ENCODE assay signal across 9 cellular contexts in genomic region chr14:64891839-64892375, GRCh38. TPM values are rescaled to one million over a fixed set of nuclear protein-coding genes. Genes with fewer than 3 reads are reported as not detected.
DNase-seq lines count a peak whose midpoint lies in the region; ATAC-seq, FAIRE-seq and TF ChIP-seq lines count a peak whose summit lies in the region.
"Had no signal": no experiment of that assay in that cellular context is flagged by ENCODE, and none has a peak within 500 bp of the region (broad histone marks: within the 10 kb centered on the region; RNA-seq: fewer than 3 reads in every experiment).

No MANE protein-coding gene starts in this region.

- ATAC-seq in HG02981 (IDR thresholded peaks at IDR 0.05; ENCODE audit: unreplicated experiment) (peak; percentile 61), GM12878 (peak; percentile 91), GM19467 (IDR thresholded peaks at IDR 0.05; ENCODE audit: unreplicated experiment) (no peak)

- H3K27me3 ChIP-seq in GM12878 (replicated peaks in 1 of 2; ENCODE audit: control insufficient read depth in 2 of 2, insufficient read depth in 2 of 2, low read length in 1 of 2) (0 out of 4 replicates have a peak, but pooled peaks cover 0 to 4% of the 10 kb centered on the region in 2 experiments), stomach (peaks cover 0 to 19% (median 0%) of the 10 kb centered on the region in 3 donors)

- CTCF ChIA-PET in GM12878 (lab: Yijun Ruan, JAX): interaction anchor here (0.8 to 5.8 kb wide), 46 partner anchors 9 to 588 kb away, joined by 3 to 111 read pairs (median 8); partner anchors contain the start of genes CHURC1 and SPTB

- TF ChIP-seq CTCF in GM12878 (IDR thresholded peaks at IDR 0.05 in 2 of 3, conservative IDR thresholded peaks at IDR 0.05 in 1 of 3; ENCODE audit: control insufficient read depth in 2 of 3, extremely low read depth in 1 of 3, insufficient read depth in 1 of 3, low read depth in 3 of 3, low read length in 3 of 3): peak; percentile 42 to 77 (median 62); a peak in 5 of 6 replicates
- peak in 4 of 7 experiments; percentile 28 to 50 (median 34) for TF ChIP-seq CTCF in stomach (IDR thresholded peaks at IDR 0.05)

- 26% methylated on average over 2 of the region's 2 CpGs for WGBS in GM12878 (ENCODE audit: insufficient coverage, insufficient replicate concordance, low lambda C conversion rate, missing lambda C conversion rate)
- WGBS in stomach, 5 donors: 40 to 49% (median 44%) methylated on average over 2 of the region's 2 CpGs

- TF ChIP-seq EP300 in GM12878 (IDR thresholded peaks at IDR 0.05; ENCODE audit: borderline replicate concordance in 1 of 2, control insufficient read depth in 1 of 2, low read depth in 2 of 2, low read length in 2 of 2) (no peak), stomach (IDR thresholded peaks at IDR 0.05) (no peak)

- H3K79me2 ChIP-seq in GM12878 (ENCODE audit: control insufficient read depth, insufficient read depth, low read length): no peaks in the 10 kb centered on the region

- in situ Hi-C loops in GM12878 (cut with MboI): loop anchor here (25.0 kb wide), 1 partner anchor 530 kb away; no protein-coding TSS in a partner anchor

- no peak overlapping the region for H3K9ac ChIP-seq in GM12878 (ENCODE audit: control insufficient read depth, insufficient read depth, low read length)

- H3K9me3 ChIP-seq in GM12878 (replicated peaks; ENCODE audit: control insufficient read depth, insufficient read depth, low read length): no peaks in the 10 kb centered on the region
- H3K9me3 ChIP-seq in stomach: no peaks in the 10 kb centered on the region

- H3K27ac ChIP-seq in GM12878 (ENCODE audit: control insufficient read depth, insufficient read depth) (no peak overlapping the region), stomach (no peak overlapping the region)

- POLR2A ChIA-PET in GM12878 (lab: Charles Lee): no interaction called here

- TF ChIP-seq RAD21 in GM12878 (IDR thresholded peaks at IDR 0.05; ENCODE audit: insufficient read depth, low read depth, low read length): peak; percentile 81

- SMC1A ChIA-PET in GM12878 (lab: Charles Lee; ENCODE audit: uncharacterized antibody, unreplicated experiment): interaction anchor here (0.7 to 6.5 kb wide), 34 partner anchors 8 to 548 kb away, joined by 3 to 88 read pairs (median 5); partner anchors contain the start of gene FNTB

- TF ChIP-seq POLR2A in GM12878 (IDR thresholded peaks at IDR 0.05; ENCODE audit: low read depth, low read length): no peak
- no peak for TF ChIP-seq POLR2A in stomach (IDR thresholded peaks at IDR 0.05)

- RAD21 ChIA-PET in GM12878 (lab: Charles Lee; ENCODE audit: unreplicated experiment): interaction anchor here (0.6 to 5.6 kb wide), 35 partner anchors 10 to 897 kb away, joined by 3 to 87 read pairs (median 4); partner anchors contain the start of genes CHURC1, FNTB and SPTB

- H3K4me3 ChIP-seq in GM12878: no peak overlapping the region
- H3K4me3 ChIP-seq in stomach: no peak overlapping the region

- no TSS peak for BruUV-seq in GM12878 (replicated peaks; lab: Mats Ljungman, UMichigan)

- DNase-seq in activated T-cell treated with anti-CD3 and anti-CD28 coated beads for 24 hours (ENCODE audit: low read depth) (peak; percentile 15), NCI-H526 (lab: John Stamatoyannopoulos, UW) (peak; percentile 44 to 72), GM12878 (ENCODE audit: low read depth, low spot score) (peak; percentile 36), inferior parietal cortex (ENCODE audit: extremely low spot score) (peak; percentile 76), stomach (no peak)
- no peak for DNase-seq in activated T-cell treated with anti-CD3 and anti-CD28 coated beads, Interleukin-2, amount 50 U/mL, for 1 hour

- H3K4me1 ChIP-seq in GM12878 (ENCODE audit: control insufficient read depth, insufficient read depth, low read length): no peaks in the 10 kb centered on the region
- no peaks in the 10 kb centered on the region for H3K4me1 ChIP-seq in stomach

- H3K36me3 ChIP-seq in GM12878 (ENCODE audit: control insufficient read depth in 2 of 2, insufficient read depth in 2 of 2, low read length in 1 of 2) (no peaks in the 10 kb centered on the region), stomach (no peaks in the 10 kb centered on the region)

- FAIRE-seq in GM12878 (lab: Jason Lieb, UNC): peak; percentile 80

- intact Hi-C loops in GM12878 (cut with micrococcal nuclease; ENCODE audit: unreplicated experiment) (loop anchor here (1.0 to 5.0 kb wide), 4 partner anchors 69 to 220 kb away; no protein-coding TSS in a partner anchor), stomach (cut with DNase I; ENCODE audit: low total_unique reads) (no loop called here)

- H3K4me2 ChIP-seq in GM12878 (ENCODE audit: control insufficient read depth, insufficient read depth): no peak overlapping the region

- H4K20me1 ChIP-seq in GM12878 (ENCODE audit: control insufficient read depth, insufficient read depth): no peaks in the 10 kb centered on the region

- H2AFZ ChIP-seq in GM12878 (ENCODE audit: control insufficient read depth, low read depth, low read length): no peak overlapping the region

TF ChIP-seq in GM12878, 131 proteins besides CTCF, POLR2A, EP300 and RAD21 (continues in another document):
- TF ChIP-seq ATF3 (IDR thresholded peaks at IDR 0.05; ENCODE audit: borderline replicate concordance, extremely low read depth, low read depth, low read length) (no peak), RUNX3 (IDR thresholded peaks at IDR 0.05; ENCODE audit: low read length) (0 out of 2 replicates have a peak, but pooled peaks have one; percentile 15), DPF2 (IDR thresholded peaks at IDR 0.05) (no peak), SMC3 (IDR thresholded peaks at IDR 0.05; ENCODE audit: borderline replicate concordance, low read length) (peak; percentile 84; the same call in 1 of the 2 replicates)

RNA-seq across cellular contexts. Expression of gene SPTB, which starts 12.2 kb away (rescaled TPM):
- total RNA-seq in GM12878 (2013; cell fraction: nucleolus; rRNA removed): 0.08 and 0.20 TPM in 2 replicates
- total RNA-seq in GM12878 (2014; rRNA removed): under 0.01 and 0.05 TPM in 2 replicates
- under 0.01 TPM in 1 of 2 replicates, not detected in the other for total RNA-seq in GM12878 (2014; rRNA removed; fragmentation: Illumina TruSeq; extraction: Trizol)
- total RNA-seq in GM12878 (2021): 0.03 and 0.11 TPM in 2 replicates
- polyA plus RNA-seq in GM12878 (2011; ENCODE audit: low read depth): not detected
- polyA plus RNA-seq in GM12878 (2011; rRNA removed): 0.04 and 0.06 TPM in 2 replicates
- 0.03 and 0.04 TPM in 2 replicates for polyA plus RNA-seq in GM12878 (2011; cell fraction: cytosol; rRNA removed)
- 0.09 and 0.13 TPM in 2 replicates for polyA plus RNA-seq in GM12878 (2011; cell fraction: nucleus; rRNA removed)
- polyA plus RNA-seq in GM12878 (2012): 0.03 and 0.13 TPM in 2 replicates
- polyA plus RNA-seq in GM12878 (2014; fragmentation: Illumina TruSeq; extraction: Trizol): 0.01 TPM in 1 of 2 replicates, not detected in the other
- not detected for polyA plus RNA-seq in GM12878 (2014; fragmentation: Nextera tagmentation; extraction: Ambion mirVana)
- 0.03 TPM in 1 of 2 replicates, not detected in the other for polyA plus RNA-seq in GM12878 (2014; rRNA removed)
- not detected for polyA plus RNA-seq in GM12878 (2016; fragmentation: Nextera tagmentation; extraction: Ambion mirVana)
- polyA minus RNA-seq in GM12878 (2011; rRNA and poly(A)+ RNA removed): 0.21 TPM in 1 of 2 replicates, not detected in the other
- not detected in 2 replicates for polyA minus RNA-seq in GM12878 (2011; cell fraction: cytosol; rRNA and poly(A)+ RNA removed)
- not detected in 2 replicates for polyA minus RNA-seq in GM12878 (2011; cell fraction: nucleus; rRNA and poly(A)+ RNA removed)
- total RNA-seq in stomach: 1 to 10 TPM in 2 of 5 donors, under 1 TPM in 1, not detected in 2; under 0.01 to 3.5 (median 1.0) TPM
- under 1 TPM; 0.18 to 0.92 (median 0.19) TPM for polyA plus RNA-seq in stomach

RNA-seq across cellular contexts. Expression of gene CHURC1, which starts 22.3 kb away (rescaled TPM):
- total RNA-seq in GM12878 (2013; cell fraction: nucleolus; rRNA removed): 143 and 151 TPM in 2 replicates
- total RNA-seq in GM12878 (2014; rRNA removed): 41.0 and 56.9 TPM in 2 replicates
- 73.3 and 81.0 TPM in 2 replicates for total RNA-seq in GM12878 (2014; rRNA removed; fragmentation: Illumina TruSeq; extraction: Trizol)
- total RNA-seq in GM12878 (2021): 65.3 and 70.2 TPM in 2 replicates
- polyA plus RNA-seq in GM12878 (2011; ENCODE audit: low read depth): 15.3 TPM
- 193 and 241 TPM in 2 replicates for polyA plus RNA-seq in GM12878 (2011; rRNA removed)
- 47.7 and 137 TPM in 2 replicates for polyA plus RNA-seq in GM12878 (2011; cell fraction: cytosol; rRNA removed)
- polyA plus RNA-seq in GM12878 (2011; cell fraction: nucleus; rRNA removed): 52.4 and 56.9 TPM in 2 replicates
- 58.2 and 78.5 TPM in 2 replicates for polyA plus RNA-seq in GM12878 (2012)
- 88.3 and 111 TPM in 2 replicates for polyA plus RNA-seq in GM12878 (2014; fragmentation: Illumina TruSeq; extraction: Trizol)
- polyA plus RNA-seq in GM12878 (2014; fragmentation: Nextera tagmentation; extraction: Ambion mirVana): 100 to 1,000 TPM; 408 to 421 TPM
- polyA plus RNA-seq in GM12878 (2014; rRNA removed): 50.9 and 65.4 TPM in 2 replicates
- 100 to 1,000 TPM; 237 to 262 TPM for polyA plus RNA-seq in GM12878 (2016; fragmentation: Nextera tagmentation; extraction: Ambion mirVana)
- polyA minus RNA-seq in GM12878 (2011; rRNA and poly(A)+ RNA removed): 22.6 and 25.2 TPM in 2 replicates
- polyA minus RNA-seq in GM12878 (2011; cell fraction: cytosol; rRNA and poly(A)+ RNA removed): 7.2 and 9.6 TPM in 2 replicates
- polyA minus RNA-seq in GM12878 (2011; cell fraction: nucleus; rRNA and poly(A)+ RNA removed): 21.5 and 24.7 TPM in 2 replicates
- total RNA-seq in stomach: 100 to 1,000 TPM in 1 of 5 donors, 10 to 100 TPM in 4; 20.4 to 102 (median 43.3) TPM
- 10 to 100 TPM; 40.0 to 53.2 (median 41.7) TPM for polyA plus RNA-seq in stomach

RNA-seq across cellular contexts. Expression of gene GPX2, which starts 50.6 kb away (rescaled TPM):
- not detected in 2 replicates for total RNA-seq in GM12878 (2013; cell fraction: nucleolus; rRNA removed)
- total RNA-seq in GM12878 (2014; rRNA removed) (not detected in 2 replicates), GM12878 (2014; rRNA removed; fragmentation: Illumina TruSeq; extraction: Trizol) (not detected in 2 replicates), GM12878 (2021) (0.85 TPM in 1 of 2 replicates, not detected in the other), stomach (100 to 1,000 TPM in 2 of 5 donors, 10 to 100 TPM in 3; 22.8 to 298 (median 48.4) TPM)
- polyA plus RNA-seq in GM12878 (2011; ENCODE audit: low read depth): not detected
- polyA plus RNA-seq in GM12878 (2011; rRNA removed) (not detected in 2 replicates), GM12878 (2014; fragmentation: Illumina TruSeq; extraction: Trizol) (not detected in 2 replicates), GM12878 (2014; fragmentation: Nextera tagmentation; extraction: Ambion mirVana) (not detected), GM12878 (2014; rRNA removed) (not detected in 2 replicates), GM12878 (2016; fragmentation: Nextera tagmentation; extraction: Ambion mirVana) (not detected), stomach (100 to 1,000 TPM; 167 to 464 (median 301) TPM)
- polyA plus RNA-seq in GM12878 (2011; cell fraction: cytosol; rRNA removed): not detected in 2 replicates
- not detected in 2 replicates for polyA plus RNA-seq in GM12878 (2011; cell fraction: nucleus; rRNA removed)
- polyA plus RNA-seq in GM12878 (2012): 0.15 and 0.32 TPM in 2 replicates
- not detected in 2 replicates for polyA minus RNA-seq in GM12878 (2011; rRNA and poly(A)+ RNA removed)
- not detected in 2 replicates for polyA minus RNA-seq in GM12878 (2011; cell fraction: cytosol; rRNA and poly(A)+ RNA removed)
- not detected in 2 replicates for polyA minus RNA-seq in GM12878 (2011; cell fraction: nucleus; rRNA and poly(A)+ RNA removed)
- total RNA-seq: subcutaneous adipose tissue had no signal

Comparison
In these comparisons a context has a peak if more than half of its experiments do, and no peak if none do; other contexts are left out.
1. DNase-seq: peak in activated T-cell treated with anti-CD3 and anti-CD28 coated beads for 24 hours (single experiment), NCI-H526 (2 of 2), GM12878 (single experiment) and inferior parietal cortex (single experiment); none in activated T-cell treated with anti-CD3 and anti-CD28 coated beads, Interleukin-2, amount 50 U/mL, for 1 hour (single experiment) and stomach (single experiment).
2. RNA of gene GPX2, which starts 50.6 kb away (total RNA-seq): 22.8 to 298 TPM in stomach; 0.85 TPM in GM12878; every median in the first group is over 10 times any median in the second.